Comparison of ENCODE assay signal across 10 cellular contexts in genomic region chr11:118046051-118046963, GRCh38. TPM values are rescaled to one million over a fixed set of nuclear protein-coding genes. Genes with fewer than 3 reads are reported as not detected.
DNase-seq lines count a peak whose midpoint lies in the region; ATAC-seq, FAIRE-seq and TF ChIP-seq lines count a peak whose summit lies in the region.
"Had no signal": no experiment of that assay in that cellular context is flagged by ENCODE, and none has a peak within 500 bp of the region (broad histone marks: within the 10 kb centered on the region; RNA-seq: fewer than 3 reads in every experiment).

No MANE protein-coding gene starts in this region.

- no peak overlapping the region for H3K4me2 ChIP-seq in GM12878 (ENCODE audit: control insufficient read depth, insufficient read depth)

- no peaks in the 10 kb centered on the region for H3K27me3 Mint-ChIP-seq in activated naive CD4-positive, alpha-beta T cell treated with anti-CD3 and anti-CD28 coated beads for 36 hours (ENCODE audit: low read depth)
- H3K27me3 Mint-ChIP-seq in stimulated activated naive CD8-positive, alpha-beta T cell treated with anti-CD3 and anti-CD28 coated beads, Interleukin-15, Interleukin-2, amounts not matched to agents 100 ng/mL and 50 ng/mL, for 24 hours, result no peaks in the 10 kb centered on the region

- H4K20me1 ChIP-seq in GM12878 (ENCODE audit: control insufficient read depth, insufficient read depth), result no peaks in the 10 kb centered on the region

- no peaks in the 10 kb centered on the region for H3K36me3 Mint-ChIP-seq in activated naive CD4-positive, alpha-beta T cell treated with anti-CD3 and anti-CD28 coated beads for 36 hours (ENCODE audit: low read depth)
- no peaks in the 10 kb centered on the region for H3K36me3 Mint-ChIP-seq in stimulated activated naive CD8-positive, alpha-beta T cell treated with anti-CD3 and anti-CD28 coated beads, Interleukin-15, Interleukin-2, amounts not matched to agents 100 ng/mL and 50 ng/mL, for 24 hours (ENCODE audit: low read depth)

- POLR2A ChIA-PET in GM12878 (lab: Charles Lee), result interaction anchor here (0.7 to 2.6 kb wide), 8 partner anchors 12 to 82 kb away, joined by 3 to 9 read pairs (median 6); partner anchors contain the start of gene IL10RA

- H3K4me3 Mint-ChIP-seq in activated naive CD4-positive, alpha-beta T cell treated with anti-CD3 and anti-CD28 coated beads for 36 hours, result no peak overlapping the region
- H3K4me3 Mint-ChIP-seq in stimulated activated naive CD8-positive, alpha-beta T cell treated with anti-CD3 and anti-CD28 coated beads, Interleukin-15, Interleukin-2, amounts not matched to agents 100 ng/mL and 50 ng/mL, for 24 hours, result peak overlapping the region; percentile 66

- no peak for TF ChIP-seq CTCF in WERI-Rb-1 (IDR thresholded peaks at IDR 0.05; ENCODE audit: low read depth, low read length)
- TF ChIP-seq CTCF in GM12878 (IDR thresholded peaks at IDR 0.05 in 2 of 3, conservative IDR thresholded peaks at IDR 0.05 in 1 of 3; ENCODE audit: control insufficient read depth in 2 of 3, extremely low read depth in 1 of 3, insufficient read depth in 1 of 3, low read depth in 3 of 3, low read length in 3 of 3), result no peak
- TF ChIP-seq CTCF in suprapubic skin (IDR thresholded peaks at IDR 0.05), result no peak

- no peaks in the 10 kb centered on the region for H3K79me2 ChIP-seq in GM12878 (ENCODE audit: control insufficient read depth, insufficient read depth, low read length)

- H2AFZ ChIP-seq in GM12878 (ENCODE audit: control insufficient read depth, low read depth, low read length), result no peak overlapping the region

- H3K9me3 Mint-ChIP-seq in activated naive CD4-positive, alpha-beta T cell treated with anti-CD3 and anti-CD28 coated beads for 36 hours, result no peaks in the 10 kb centered on the region
- no peaks in the 10 kb centered on the region for H3K9me3 Mint-ChIP-seq in stimulated activated naive CD8-positive, alpha-beta T cell treated with anti-CD3 and anti-CD28 coated beads, Interleukin-15, Interleukin-2, amounts not matched to agents 100 ng/mL and 50 ng/mL, for 24 hours

- no peak for TF ChIP-seq POLR2A in GM12878 (IDR thresholded peaks at IDR 0.05; ENCODE audit: low read depth, low read length)
- TF ChIP-seq POLR2A in suprapubic skin (IDR thresholded peaks at IDR 0.05), result no peak

- SMC1A ChIA-PET in GM12878 (lab: Charles Lee; ENCODE audit: uncharacterized antibody, unreplicated experiment), result interaction anchor here (0.6 to 5.6 kb wide), 28 partner anchors 9 to 239 kb away, joined by 3 to 58 read pairs (median 4); partner anchors contain the start of genes FXYD2 and IL10RA

- intact Hi-C loops in activated naive CD4-positive, alpha-beta T cell treated with anti-CD3 and anti-CD28 coated beads for 36 hours (cut with micrococcal nuclease), result loop anchor here (1.0 to 5.0 kb wide), 10 partner anchors 17 to 814 kb away; partner anchors contain the start of genes KMT2A, PCSK7 and RNF214
- intact Hi-C loops in GM12878 (cut with micrococcal nuclease; ENCODE audit: unreplicated experiment), result loop anchor here (5.0 kb wide), 1 partner anchor 34 kb away; no protein-coding TSS in a partner anchor

- peak; percentile 52 for DNase-seq in activated naive CD4-positive, alpha-beta T cell treated with anti-CD3 and anti-CD28 coated beads for 36 hours
- no peak for DNase-seq in activated naive CD4-positive, alpha-beta T cell (lab: John Stamatoyannopoulos, UW)
- DNase-seq in WERI-Rb-1, result no peak
- DNase-seq in GM12878 (ENCODE audit: low read depth, low spot score), result peak; percentile 44
- no peak for DNase-seq in suprapubic skin (ENCODE audit: low spot score in 2 of 2)
- no peak for DNase-seq in retina

- no peak for TF ChIP-seq EP300 in GM12878 (IDR thresholded peaks at IDR 0.05; ENCODE audit: borderline replicate concordance in 1 of 2, control insufficient read depth in 1 of 2, low read depth in 2 of 2, low read length in 2 of 2)
- no peak for TF ChIP-seq EP300 in suprapubic skin (IDR thresholded peaks at IDR 0.05)

- in situ Hi-C loops in GM12878 (cut with MboI), result loop anchor here (5.0 kb wide), 1 partner anchor 99 kb away; no protein-coding TSS in a partner anchor

- H3K36me3 ChIP-seq in WERI-Rb-1, result no peaks in the 10 kb centered on the region
- no peaks in the 10 kb centered on the region for H3K36me3 ChIP-seq in GM12878 (ENCODE audit: control insufficient read depth in 2 of 2, insufficient read depth in 2 of 2, low read length in 1 of 2)
- no peaks in the 10 kb centered on the region for H3K36me3 ChIP-seq in suprapubic skin
- H3K36me3 ChIP-seq: neutrophil had no signal

- H3K4me1 Mint-ChIP-seq in activated naive CD4-positive, alpha-beta T cell treated with anti-CD3 and anti-CD28 coated beads for 36 hours (ENCODE audit: low read depth), result peaks cover 78% of the 10 kb centered on the region
- peaks cover 89% of the 10 kb centered on the region for H3K4me1 Mint-ChIP-seq in stimulated activated naive CD8-positive, alpha-beta T cell treated with anti-CD3 and anti-CD28 coated beads, Interleukin-15, Interleukin-2, amounts not matched to agents 100 ng/mL and 50 ng/mL, for 24 hours (ENCODE audit: low read depth)

- peak; percentile 88 for ATAC-seq in GM12878
- ATAC-seq in HG02642 (IDR thresholded peaks at IDR 0.05; ENCODE audit: poor library complexity, unreplicated experiment), result no peak
- ATAC-seq: Panc1 had no signal

- H3K27me3 ChIP-seq in WERI-Rb-1 (ENCODE audit: insufficient read depth, low read depth, severe bottlenecking) (no peaks in the 10 kb centered on the region), GM12878 (replicated peaks in 1 of 2; ENCODE audit: control insufficient read depth in 2 of 2, insufficient read depth in 2 of 2, low read length in 1 of 2) (no peaks in the 10 kb centered on the region), suprapubic skin (no peaks in the 10 kb centered on the region)
- H3K27me3 ChIP-seq: neutrophil had no signal

- peaks cover 20% of the 10 kb centered on the region for H3K4me1 ChIP-seq in GM12878 (ENCODE audit: control insufficient read depth, insufficient read depth, low read length)
- peaks cover 20% of the 10 kb centered on the region for H3K4me1 ChIP-seq in suprapubic skin

- H3K27ac ChIP-seq in WERI-Rb-1 (peak overlapping the region; percentile 39; the same call in 1 of the 2 replicates), GM12878 (ENCODE audit: control insufficient read depth, insufficient read depth) (no peak overlapping the region), suprapubic skin (no peak overlapping the region)
- H3K27ac ChIP-seq: neutrophil had no signal

- H3K4me3 ChIP-seq in WERI-Rb-1 (ENCODE audit: low read depth, low read length) (no peak overlapping the region), GM12878 (no peak overlapping the region), suprapubic skin (no peak overlapping the region)

- H3K27ac Mint-ChIP-seq in activated naive CD4-positive, alpha-beta T cell treated with anti-CD3 and anti-CD28 coated beads for 36 hours, result peak overlapping the region; percentile 63
- H3K27ac Mint-ChIP-seq in stimulated activated naive CD8-positive, alpha-beta T cell treated with anti-CD3 and anti-CD28 coated beads, Interleukin-15, Interleukin-2, amounts not matched to agents 100 ng/mL and 50 ng/mL, for 24 hours, result peak overlapping the region; percentile 84

- 34% methylated on average over 5 of the region's 5 CpGs for whole genome bisulfite sequencing in GM12878 (ENCODE audit: insufficient coverage, insufficient replicate concordance, low lambda C conversion rate, missing lambda C conversion rate)
- 35% methylated on average over 5 of the region's 5 CpGs for whole genome bisulfite sequencing in suprapubic skin

- no TSS peak for BruUV-seq in GM12878 (replicated peaks; lab: Mats Ljungman, UMichigan)

- no peak overlapping the region for H3K9ac ChIP-seq in GM12878 (ENCODE audit: control insufficient read depth, insufficient read depth, low read length)

- no peak for FAIRE-seq in GM12878 (lab: Jason Lieb, UNC)

- RAD21 ChIA-PET in GM12878 (lab: Charles Lee; ENCODE audit: unreplicated experiment), result interaction anchor here (0.7 to 4.6 kb wide), 14 partner anchors 14 to 237 kb away, joined by 3 to 35 read pairs (median 4); partner anchors contain the start of gene IL10RA

- TF ChIP-seq RAD21 in GM12878 (IDR thresholded peaks at IDR 0.05; ENCODE audit: insufficient read depth, low read depth, low read length), result no peak

- H3K9me3 ChIP-seq in WERI-Rb-1 (ENCODE audit: severe bottlenecking) (no peaks in the 10 kb centered on the region), GM12878 (replicated peaks; ENCODE audit: control insufficient read depth, insufficient read depth, low read length) (no peaks in the 10 kb centered on the region), suprapubic skin (no peaks in the 10 kb centered on the region)
- H3K9me3 ChIP-seq: neutrophil had no signal

- CTCF ChIA-PET in activated naive CD4-positive, alpha-beta T cell treated with anti-CD3 and anti-CD28 coated beads for 36 hours (lab: Charles Lee), result interaction anchor here (0.6 to 2.2 kb wide), 2 partner anchors 12 to 99 kb away, joined by 6 to 10 read pairs; no protein-coding TSS in a partner anchor
- CTCF ChIA-PET in GM12878 (lab: Yijun Ruan, JAX), result interaction anchor here (0.8 to 5.5 kb wide), 15 partner anchors 11 to 620 kb away, joined by 3 to 81 read pairs (median 4); no protein-coding TSS in a partner anchor

RNA-seq across cellular contexts. Expression of gene TMPRSS4, which starts 30.6 kb away (rescaled TPM):
- not detected for total RNA-seq in activated naive CD4-positive, alpha-beta T cell treated with anti-CD3 and anti-CD28 coated beads for 36 hours
- total RNA-seq in GM12878 (2013; cell fraction: nucleolus; rRNA removed), result 0.10 TPM in 1 of 2 replicates, not detected in the other
- total RNA-seq in GM12878 (2014; rRNA removed) (0.05 TPM in 1 of 2 replicates, not detected in the other), GM12878 (2014; rRNA removed; fragmentation: Illumina TruSeq; extraction: Trizol) (not detected in 2 replicates), GM12878 (2021) (0.26 TPM in 1 of 2 replicates, not detected in the other), suprapubic skin (10 to 100 TPM in 1 of 4 donors, 1 to 10 TPM in 3; 1.6 to 17.0 (median 2.4) TPM)
- not detected for polyA plus RNA-seq in GM12878 (2011; ENCODE audit: low read depth)
- polyA plus RNA-seq in GM12878 (2011; rRNA removed) (0.01 and 0.14 TPM in 2 replicates), GM12878 (2014; fragmentation: Illumina TruSeq; extraction: Trizol) (not detected in 2 replicates), GM12878 (2014; fragmentation: Nextera tagmentation; extraction: Ambion mirVana) (not detected), GM12878 (2014; rRNA removed) (not detected in 2 replicates), GM12878 (2016; fragmentation: Nextera tagmentation; extraction: Ambion mirVana) (not detected)
- polyA plus RNA-seq in GM12878 (2011; cell fraction: cytosol; rRNA removed), result 0.10 and 0.15 TPM in 2 replicates
- polyA plus RNA-seq in GM12878 (2011; cell fraction: nucleus; rRNA removed), result 0.19 TPM in 1 of 2 replicates, not detected in the other
- polyA plus RNA-seq in GM12878 (2012), result not detected in 2 replicates
- polyA minus RNA-seq in GM12878 (2011; rRNA and poly(A)+ RNA removed), result 0.15 and 2.2 TPM in 2 replicates
- polyA minus RNA-seq in GM12878 (2011; cell fraction: cytosol; rRNA and poly(A)+ RNA removed), result not detected in 2 replicates
- polyA minus RNA-seq in GM12878 (2011; cell fraction: nucleus; rRNA and poly(A)+ RNA removed), result not detected in 2 replicates

RNA-seq across cellular contexts. Expression of gene SMIM35, which starts 40.5 kb away (rescaled TPM):
- not detected for total RNA-seq in activated naive CD4-positive, alpha-beta T cell treated with anti-CD3 and anti-CD28 coated beads for 36 hours
- 0.27 and 0.65 TPM in 2 replicates for total RNA-seq in GM12878 (2013; cell fraction: nucleolus; rRNA removed)
- total RNA-seq in GM12878 (2014; rRNA removed) (not detected in 2 replicates), GM12878 (2014; rRNA removed; fragmentation: Illumina TruSeq; extraction: Trizol) (not detected in 2 replicates), GM12878 (2021) (not detected in 2 replicates), suprapubic skin (not detected)
- not detected for polyA plus RNA-seq in GM12878 (2011; ENCODE audit: low read depth)
- polyA plus RNA-seq in GM12878 (2011; rRNA removed) (0.82 and 1.1 TPM in 2 replicates), GM12878 (2014; fragmentation: Illumina TruSeq; extraction: Trizol) (0.12 TPM in 1 of 2 replicates, not detected in the other), GM12878 (2014; fragmentation: Nextera tagmentation; extraction: Ambion mirVana) (under 1 TPM; 0.02 to 0.03 TPM), GM12878 (2014; rRNA removed) (0.05 TPM in 1 of 2 replicates, not detected in the other), GM12878 (2016; fragmentation: Nextera tagmentation; extraction: Ambion mirVana) (not detected)
- polyA plus RNA-seq in GM12878 (2011; cell fraction: cytosol; rRNA removed), result 0.42 and 0.52 TPM in 2 replicates
- polyA plus RNA-seq in GM12878 (2011; cell fraction: nucleus; rRNA removed), result 1.3 TPM in 2 replicates
- 0.07 and 0.12 TPM in 2 replicates for polyA plus RNA-seq in GM12878 (2012)
- polyA minus RNA-seq in GM12878 (2011; rRNA and poly(A)+ RNA removed), result 0.36 and 0.59 TPM in 2 replicates
- 0.21 TPM in 1 of 2 replicates, not detected in the other for polyA minus RNA-seq in GM12878 (2011; cell fraction: cytosol; rRNA and poly(A)+ RNA removed)
- polyA minus RNA-seq in GM12878 (2011; cell fraction: nucleus; rRNA and poly(A)+ RNA removed), result 0.12 and 0.48 TPM in 2 replicates

Comparison
In these comparisons a context has a peak if more than half of its experiments do, and no peak if none do; other contexts are left out.
1. DNase-seq: peak in activated naive CD4-positive, alpha-beta T cell treated with anti-CD3 and anti-CD28 coated beads for 36 hours (single experiment) and GM12878 (single experiment); none in activated naive CD4-positive, alpha-beta T cell (0 of 4), WERI-Rb-1 (single experiment), suprapubic skin (0 of 2) and retina (single experiment).